In genomic region chr14:40096968-40097367, GRCh38 we compare ENCODE assay signal across 22 cellular contexts.
"Had no signal": no experiment of that assay in that cellular context is flagged by ENCODE, and none has a peak within 500 bp of the region (broad histone marks: within the 10 kb centered on the region; RNA-seq: fewer than 3 reads in every experiment).

No MANE protein-coding gene starts in this region.

- H3K27me3 ChIP-seq: MG63, Peyer's patch, SJCRH30 had no signal

- H3K36me3 ChIP-seq: MG63, Peyer's patch, SJCRH30 had no signal

- H3K9me3 ChIP-seq: MG63, Peyer's patch, SJCRH30 had no signal

- H3K27ac ChIP-seq: PC-9, Peyer's patch, SJCRH30 had no signal

- H2AFZ ChIP-seq: PC-9 had no signal

- H3K4me2 ChIP-seq: PC-9 had no signal

- H3K4me1 ChIP-seq: Peyer's patch, SJCRH30 had no signal

- DNase-seq: Karpas-422, KG1, MG63, NCI-H1092, NCI-H1105 treated with DMSO at 0.1 percent for 48 hours, NCI-H1417 treated with DMSO at 0.1 percent for 48 hours, NCI-H187, NCI-H2029, NCI-H2081 treated with DMSO at 0.1 percent for 48 hours, NCI-H2171, NCI-H226, NCI-H446, NCI-H510A, NCI-H524 treated with DMSO at 0.1 percent for 48 hours, NCI-H69, NCI-H774, OCI-M1, PC-9, Peyer's patch, SHP77 treated with DMSO at 0.1 percent for 48 hours, SJCRH30, T-helper 1 cell had no signal

- H3K4me3 ChIP-seq: MG63, PC-9, Peyer's patch, SJCRH30 had no signal
